Comparison of ENCODE assay signal across 13 cellular contexts in genomic region chr3:172648736-172649135, GRCh38.
DNase-seq lines count a peak whose midpoint lies in the region; ATAC-seq and TF ChIP-seq lines count a peak whose summit lies in the region.
"Had no signal": no experiment of that assay in that cellular context is flagged by ENCODE, and none has a peak within 500 bp of the region (broad histone marks: within the 10 kb centered on the region; RNA-seq: fewer than 3 reads in every experiment).

No MANE protein-coding gene starts in this region.

- no peaks in the 10 kb centered on the region for H3K4me1 Mint-ChIP-seq in activated T-cell treated with anti-CD3 and anti-CD28 coated beads, Interleukin-2, amount 50 U/mL, for 24 hours (ENCODE audit: low read depth)
- H3K4me1 Mint-ChIP-seq: activated CD4-positive, alpha-beta T cell treated with anti-CD3 and anti-CD28 coated beads for 36 hours; activated naive CD8-positive, alpha-beta T cell treated with anti-CD3 and anti-CD28 coated beads, Interleukin-2, amount 50 U/mL, for 24 hours had no signal

- H3K27ac Mint-ChIP-seq in activated T-cell treated with anti-CD3 and anti-CD28 coated beads, Interleukin-2, amount 50 U/mL, for 24 hours, result no peak overlapping the region
- H3K27ac Mint-ChIP-seq: activated CD4-positive, alpha-beta T cell treated with anti-CD3 and anti-CD28 coated beads for 36 hours; activated naive CD8-positive, alpha-beta T cell treated with anti-CD3 and anti-CD28 coated beads, Interleukin-2, amount 50 U/mL, for 24 hours had no signal

- H3K27ac ChIP-seq in right cardiac atrium (ENCODE audit: low read length) (no peak overlapping the region), vagina (peak overlapping the region; percentile 58)

- peaks cover 4% of the 10 kb centered on the region for H3K4me1 ChIP-seq in right cardiac atrium (ENCODE audit: control insufficient read depth, insufficient read depth, low read length)
- peaks cover 28% of the 10 kb centered on the region for H3K4me1 ChIP-seq in vagina

- DNase-seq in Right ventricle myocardium superior (no peak), right cardiac atrium (no peak), SIG-M5 treated with dmso at 0.1 percent for 504 hours (lab: John Stamatoyannopoulos, UW; ENCODE audit: unreplicated experiment) (peak; percentile 71), fibroblast of pulmonary artery (ENCODE audit: low read depth) (peak; percentile 78), vagina (ENCODE audit: extremely low spot score in 2 of 2) (no peak)
- no peak for DNase-seq in activated CD4-positive, alpha-beta T cell treated with anti-CD3 and anti-CD28 coated beads, Interleukin-2, amount 50 U/mL, for 4 hours
- no peak for DNase-seq in activated T-cell treated with anti-CD3 and anti-CD28 coated beads, Interleukin-2, amount 50 U/mL, for 24 hours
- DNase-seq: activated CD4-positive, alpha-beta T cell treated with anti-CD3 and anti-CD28 coated beads for 36 hours; activated naive CD8-positive, alpha-beta T cell treated with anti-CD3 and anti-CD28 coated beads, Interleukin-2, amount 50 U/mL, for 24 hours; Calu3; MM.1S; small intestine had no signal

- H3K27me3 Mint-ChIP-seq in activated T-cell treated with anti-CD3 and anti-CD28 coated beads, Interleukin-2, amount 50 U/mL, for 24 hours, result no peaks in the 10 kb centered on the region
- H3K27me3 Mint-ChIP-seq: activated CD4-positive, alpha-beta T cell treated with anti-CD3 and anti-CD28 coated beads for 36 hours; activated naive CD8-positive, alpha-beta T cell treated with anti-CD3 and anti-CD28 coated beads, Interleukin-2, amount 50 U/mL, for 24 hours had no signal

- intact Hi-C loops in Right ventricle myocardium superior (cut with DNase I) (no loop called here), right cardiac atrium (cut with DNase I) (no loop called here), vagina (cut with DNase I) (no loop called here)

- peaks cover 2% of the 10 kb centered on the region for H3K36me3 Mint-ChIP-seq in activated T-cell treated with anti-CD3 and anti-CD28 coated beads, Interleukin-2, amount 50 U/mL, for 24 hours (ENCODE audit: low read depth)

- ATAC-seq in Right ventricle myocardium superior (ENCODE audit: poor library complexity) (peak; percentile 13), right cardiac atrium (no peak), HG02678 (IDR thresholded peaks at IDR 0.05; ENCODE audit: unreplicated experiment) (no peak)
- ATAC-seq: activated CD4-positive, alpha-beta T cell treated with anti-CD3 and anti-CD28 coated beads for 36 hours; activated naive CD8-positive, alpha-beta T cell treated with anti-CD3 and anti-CD28 coated beads, Interleukin-2, amount 50 U/mL, for 24 hours had no signal

- H3K9me3 Mint-ChIP-seq in activated T-cell treated with anti-CD3 and anti-CD28 coated beads, Interleukin-2, amount 50 U/mL, for 24 hours, result no peaks in the 10 kb centered on the region
- H3K9me3 Mint-ChIP-seq: activated naive CD8-positive, alpha-beta T cell treated with anti-CD3 and anti-CD28 coated beads, Interleukin-2, amount 50 U/mL, for 24 hours had no signal

- H3K9me3 ChIP-seq in right cardiac atrium (ENCODE audit: control insufficient read depth, low read length), result no peaks in the 10 kb centered on the region
- no peaks in the 10 kb centered on the region for H3K9me3 ChIP-seq in vagina

- H3K4me3 ChIP-seq in right cardiac atrium (ENCODE audit: low read length) (no peak overlapping the region), fibroblast of pulmonary artery (replicated peaks; ENCODE audit: low read depth, low read length) (no peak overlapping the region), vagina (no peak overlapping the region)

- no peaks in the 10 kb centered on the region for H3K36me3 ChIP-seq in vagina

- TF ChIP-seq POLR2A in vagina (IDR thresholded peaks at IDR 0.05), result no peak

- WGBS in right cardiac atrium, result 79% methylated on average over 8 of the region's 8 CpGs

- no peak overlapping the region for H3K4me3 Mint-ChIP-seq in activated T-cell treated with anti-CD3 and anti-CD28 coated beads, Interleukin-2, amount 50 U/mL, for 24 hours
- H3K4me3 Mint-ChIP-seq: activated CD4-positive, alpha-beta T cell treated with anti-CD3 and anti-CD28 coated beads for 36 hours; activated naive CD8-positive, alpha-beta T cell treated with anti-CD3 and anti-CD28 coated beads, Interleukin-2, amount 50 U/mL, for 24 hours had no signal

- H3K27me3 ChIP-seq in right cardiac atrium (ENCODE audit: control insufficient read depth, insufficient read depth) (no peaks in the 10 kb centered on the region), vagina (no peaks in the 10 kb centered on the region)

- TF ChIP-seq CTCF in fibroblast of pulmonary artery (IDR thresholded peaks at IDR 0.05; ENCODE audit: low read length, missing control alignments), result no peak
- no peak for TF ChIP-seq CTCF in vagina (IDR thresholded peaks at IDR 0.05)

Comparison
In these comparisons a context has a peak if more than half of its experiments do, and no peak if none do; other contexts are left out.
1. DNase-seq: peak in SIG-M5 treated with dmso at 0.1 percent for 504 hours (single experiment) and fibroblast of pulmonary artery (single experiment); none in Right ventricle myocardium superior (single experiment), right cardiac atrium (0 of 3), vagina (0 of 2), activated CD4-positive, alpha-beta T cell treated with anti-CD3 and anti-CD28 coated beads, Interleukin-2, amount 50 U/mL, for 4 hours (0 of 2) and activated T-cell treated with anti-CD3 and anti-CD28 coated beads, Interleukin-2, amount 50 U/mL, for 24 hours (single experiment).